In genomic region chr10:110413903-110414562, GRCh38 we compare ENCODE assay signal across 9 cellular contexts.
DNase-seq lines count a peak whose midpoint lies in the region; ATAC-seq lines count a peak whose summit lies in the region.
"Had no signal": no experiment of that assay in that cellular context is flagged by ENCODE, and none has a peak within 500 bp of the region (broad histone marks: within the 10 kb centered on the region; RNA-seq: fewer than 3 reads in every experiment).

No MANE protein-coding gene starts in this region.

- intact Hi-C loops in activated T-helper 2 cell treated with anti-CD3 and anti-CD28 coated beads, Interferon-gamma antibody, Interleukin-2, Interleukin-4, amounts not matched to agents 10 μg/mL and 5 μg/mL and 100 μg/mL, durations not matched to agents 14 hours and 24 hours and 36 hours (cut with micrococcal nuclease) = loop anchor here (1.0 to 10.0 kb wide), 9 partner anchors 12 to 451 kb away; partner anchors contain the start of gene DUSP5
- intact Hi-C loops in left cardiac atrium (cut with DNase I) = no loop called here

- no peak for DNase-seq in activated T-cell treated with anti-CD3 and anti-CD28 coated beads, Interleukin-2, amount 50 U/mL, for 72 hours
- no peak for DNase-seq in activated T-cell treated with anti-CD3 and anti-CD28 coated beads for 4 hours
- DNase-seq in activated T-helper 2 cell treated with anti-CD3 and anti-CD28 coated beads, Interferon-gamma antibody, Interleukin-2, Interleukin-4, amounts not matched to agents 10 μg/mL and 5 μg/mL and 100 μg/mL, durations not matched to agents 14 hours and 24 hours and 36 hours (ENCODE audit: low spot score) = no peak
- no peak for DNase-seq in stimulated activated naive CD8-positive, alpha-beta T cell treated with anti-CD3 and anti-CD28 coated beads, Interleukin-15, Interleukin-2, amounts not matched to agents 100 U/mL and 50 U/mL, for 24 hours
- DNase-seq in left cardiac atrium = no peak
- no peak for DNase-seq in DMS153 (lab: John Stamatoyannopoulos, UW)
- DNase-seq in nucleus accumbens (lab: John Stamatoyannopoulos, UW) = no peak
- DNase-seq: NCI-H446 had no signal

- H3K27ac Mint-ChIP-seq in activated T-cell treated with anti-CD3 and anti-CD28 coated beads, Interleukin-2, amount 50 U/mL, for 72 hours = peak overlapping the region; percentile 77
- H3K27ac Mint-ChIP-seq in activated T-helper 2 cell treated with anti-CD3 and anti-CD28 coated beads, Interferon-gamma antibody, Interleukin-2, Interleukin-4, amounts not matched to agents 10 μg/mL and 5 μg/mL and 100 μg/mL, durations not matched to agents 14 hours and 24 hours and 36 hours = peak overlapping the region; percentile 90

- peak overlapping the region; percentile 66 to 75 for H3K4me3 Mint-ChIP-seq in activated T-cell treated with anti-CD3 and anti-CD28 coated beads, Interleukin-2, amount 50 U/mL, for 72 hours
- no peak overlapping the region for H3K4me3 Mint-ChIP-seq in activated T-helper 2 cell treated with anti-CD3 and anti-CD28 coated beads, Interferon-gamma antibody, Interleukin-2, Interleukin-4, amounts not matched to agents 10 μg/mL and 5 μg/mL and 100 μg/mL, durations not matched to agents 14 hours and 24 hours and 36 hours (ENCODE audit: low read depth)

- peaks cover 0 to 3% of the 10 kb centered on the region in 2 donors for H3K36me3 Mint-ChIP-seq in activated T-cell treated with anti-CD3 and anti-CD28 coated beads, Interleukin-2, amount 50 U/mL, for 72 hours (ENCODE audit: insufficient read depth in 2 of 2)
- no peaks in the 10 kb centered on the region for H3K36me3 Mint-ChIP-seq in activated T-helper 2 cell treated with anti-CD3 and anti-CD28 coated beads, Interferon-gamma antibody, Interleukin-2, Interleukin-4, amounts not matched to agents 10 μg/mL and 5 μg/mL and 100 μg/mL, durations not matched to agents 14 hours and 24 hours and 36 hours (ENCODE audit: low read depth)

- ATAC-seq in activated T-cell treated with anti-CD3 and anti-CD28 coated beads, Interleukin-2, amount 50 U/mL, for 72 hours (replicated peaks in 1 of 2) = peak; percentile 26 to 37
- peak; percentile 2 for ATAC-seq in HG03139 (IDR thresholded peaks at IDR 0.05; ENCODE audit: unreplicated experiment)
- peak; percentile 5 for ATAC-seq in stimulated activated naive CD8-positive, alpha-beta T cell treated with anti-CD3 and anti-CD28 coated beads, Interleukin-15, Interleukin-2, amounts not matched to agents 100 U/mL and 50 U/mL, for 24 hours
- ATAC-seq in left cardiac atrium = no peak

- H3K9me3 Mint-ChIP-seq in activated T-cell treated with anti-CD3 and anti-CD28 coated beads, Interleukin-2, amount 50 U/mL, for 72 hours = no peaks in the 10 kb centered on the region
- no peaks in the 10 kb centered on the region for H3K9me3 Mint-ChIP-seq in activated T-helper 2 cell treated with anti-CD3 and anti-CD28 coated beads, Interferon-gamma antibody, Interleukin-2, Interleukin-4, amounts not matched to agents 10 μg/mL and 5 μg/mL and 100 μg/mL, durations not matched to agents 14 hours and 24 hours and 36 hours

- no peaks in the 10 kb centered on the region for H3K27me3 Mint-ChIP-seq in activated T-cell treated with anti-CD3 and anti-CD28 coated beads, Interleukin-2, amount 50 U/mL, for 72 hours (ENCODE audit: low read depth)
- H3K27me3 Mint-ChIP-seq in activated T-helper 2 cell treated with anti-CD3 and anti-CD28 coated beads, Interferon-gamma antibody, Interleukin-2, Interleukin-4, amounts not matched to agents 10 μg/mL and 5 μg/mL and 100 μg/mL, durations not matched to agents 14 hours and 24 hours and 36 hours (ENCODE audit: low read depth) = no peaks in the 10 kb centered on the region

- peaks cover 96% of the 10 kb centered on the region for H3K4me1 Mint-ChIP-seq in activated T-cell treated with anti-CD3 and anti-CD28 coated beads, Interleukin-2, amount 50 U/mL, for 72 hours (ENCODE audit: low read depth)
- peaks cover 68% of the 10 kb centered on the region for H3K4me1 Mint-ChIP-seq in activated T-helper 2 cell treated with anti-CD3 and anti-CD28 coated beads, Interferon-gamma antibody, Interleukin-2, Interleukin-4, amounts not matched to agents 10 μg/mL and 5 μg/mL and 100 μg/mL, durations not matched to agents 14 hours and 24 hours and 36 hours (ENCODE audit: low read depth)

Comparison
In these comparisons a context has a peak if more than half of its experiments do, and no peak if none do; other contexts are left out.
1. ATAC-seq: peak in activated T-cell treated with anti-CD3 and anti-CD28 coated beads, Interleukin-2, amount 50 U/mL, for 72 hours (2 of 2), HG03139 (single experiment) and stimulated activated naive CD8-positive, alpha-beta T cell treated with anti-CD3 and anti-CD28 coated beads, Interleukin-15, Interleukin-2, amounts not matched to agents 100 U/mL and 50 U/mL, for 24 hours (single experiment); none in left cardiac atrium (0 of 2).